In genomic region chr11:843818-844692, GRCh38 we compare ENCODE assay signal across 8 cellular contexts. TPM values are rescaled to one million over a fixed set of nuclear protein-coding genes. Genes with fewer than 3 reads are reported as not detected.
DNase-seq lines count a peak whose midpoint lies in the region; ATAC-seq, FAIRE-seq and TF ChIP-seq lines count a peak whose summit lies in the region.

No MANE protein-coding gene starts in this region.

- H3K9ac ChIP-seq in HepG2 (ENCODE audit: insufficient read depth, low read depth, low read length), result peak overlapping the region; percentile 92

- ATAC-seq in HepG2, result peak; percentile 62
- ATAC-seq in HG03135 (IDR thresholded peaks at IDR 0.05; ENCODE audit: unreplicated experiment), result no peak

- in situ Hi-C loops in HepG2 (cut with HindIII; ENCODE audit: extremely low pct_ligation_motif_present, low pct_unique_long_range_greater_than_20kb), result no loop called here

- H3K4me2 ChIP-seq in HepG2 (ENCODE audit: low read depth, low read length), result peak overlapping the region; percentile 85

- CTCF ChIA-PET in HepG2 (lab: Yijun Ruan, JAX; ENCODE audit: low intra/inter-chr PET ratio, low total read pairs), result no interaction called here

- H3K36me3 Mint-ChIP-seq in dendritic cell treated with granulocyte-macrophage colony-stimulating factor and Interleukin-4, amounts not matched to agents 40 ng/mL and 50 ng/mL, for 4 days (ENCODE audit: low read depth), result peaks cover 69% of the 10 kb centered on the region

- POLR2A ChIA-PET in HepG2 (lab: Yijun Ruan, JAX), result interaction anchor here (0.8 to 11.1 kb wide), 16 partner anchors 13 to 206 kb away, joined by 3 to 141 read pairs (median 4); partner anchors contain the start of genes CD151, CRACR2B, PNPLA2 and RPLP2

- DNase-seq in GM12865 (ENCODE audit: low read depth), result no peak
- DNase-seq in Peyer's patch, result peak; percentile 59 to 90 (median 77)
- peak; percentile 89 for DNase-seq in HepG2 (ENCODE audit: low spot score)
- peak; percentile 97 to 98 for DNase-seq in suprapubic skin (ENCODE audit: low spot score in 2 of 2)
- DNase-seq in NCI-H345 (lab: John Stamatoyannopoulos, UW), result no peak
- DNase-seq in GM10266 (ENCODE audit: extremely low spot score), result no peak

- peaks cover 27% of the 10 kb centered on the region for H3K79me2 ChIP-seq in HepG2 (ENCODE audit: insufficient read depth, low read length)

- peaks cover 10 to 65% (median 33%) of the 10 kb centered on the region in 4 donors for H3K4me1 ChIP-seq in Peyer's patch
- peaks cover 49% of the 10 kb centered on the region for H3K4me1 ChIP-seq in HepG2 (ENCODE audit: insufficient read depth, low read length)
- peaks cover 88% of the 10 kb centered on the region for H3K4me1 ChIP-seq in suprapubic skin

- H3K4me3 Mint-ChIP-seq in dendritic cell treated with granulocyte-macrophage colony-stimulating factor and Interleukin-4, amounts not matched to agents 40 ng/mL and 50 ng/mL, for 4 days, result peak overlapping the region; percentile 81

- no peak overlapping the region for H2AFZ ChIP-seq in HepG2 (ENCODE audit: low read length)

- peak overlapping the region; percentile 88 to 96 (median 92) for H3K27ac ChIP-seq in Peyer's patch
- peak overlapping the region; percentile 83 for H3K27ac ChIP-seq in HepG2 (ENCODE audit: extremely low read length, insufficient read depth, low read length)
- peak overlapping the region; percentile 97 for H3K27ac ChIP-seq in suprapubic skin

- WGBS in HepG2 (ENCODE audit: low lambda C conversion rate), result 2% methylated on average over 8 of the region's 25 CpGs
- 0% methylated on average over 4 of the region's 25 CpGs for WGBS in suprapubic skin

- H3K27me3 ChIP-seq in Peyer's patch, result peaks cover 0 to 5% of the 10 kb centered on the region in 2 donors
- H3K27me3 ChIP-seq in HepG2 (ENCODE audit: control insufficient read depth in 1 of 2, insufficient read depth in 2 of 2, low read length in 2 of 2), result no peaks in the 10 kb centered on the region
- peaks cover 3% of the 10 kb centered on the region for H3K27me3 ChIP-seq in suprapubic skin

- H3K27me3 Mint-ChIP-seq in dendritic cell treated with granulocyte-macrophage colony-stimulating factor and Interleukin-4, amounts not matched to agents 40 ng/mL and 50 ng/mL, for 4 days, result peaks cover 29% of the 10 kb centered on the region

- peaks cover 15% of the 10 kb centered on the region; the same call in 1 of the 2 replicates for H4K20me1 ChIP-seq in HepG2 (ENCODE audit: insufficient read depth, low read length)

- no peak for TF ChIP-seq RAD21 in HepG2 (CRISPR knock-in tag; IDR thresholded peaks at IDR 0.05)

- intact Hi-C loops in dendritic cell treated with granulocyte-macrophage colony-stimulating factor and Interleukin-4, amounts not matched to agents 40 ng/mL and 50 ng/mL, for 4 days (cut with micrococcal nuclease), result loop anchor here (5.0 kb wide), 1 partner anchor 37 kb away; the partner anchor contains the start of genes PIDD1 and RPLP2
- intact Hi-C loops in HepG2 (cut with micrococcal nuclease; ENCODE audit: unreplicated experiment), result loop anchor here (5.0 kb wide), 1 partner anchor 37 kb away; the partner anchor contains the start of genes PIDD1 and RPLP2

- TF ChIP-seq POLR2A in Peyer's patch (IDR thresholded peaks at IDR 0.05) (no peak), HepG2 (IDR thresholded peaks at IDR 0.05; ENCODE audit: insufficient read depth in 1 of 2, low read depth in 2 of 2, low read length in 2 of 2) (peak in 1 of 2 experiments; percentile 39; a peak in 1 of 4 replicates), suprapubic skin (IDR thresholded peaks at IDR 0.05) (peak in 1 of 2 donors; percentile 60)

- H3K36me3 ChIP-seq in Peyer's patch, result peaks cover 0 to 14% (median 0%) of the 10 kb centered on the region in 3 donors
- peaks cover 4 to 17% of the 10 kb centered on the region in 2 experiments for H3K36me3 ChIP-seq in HepG2 (replicated peaks in 1 of 2; ENCODE audit: control insufficient read depth in 1 of 2, insufficient read depth in 2 of 2, low read length in 2 of 2)
- H3K36me3 ChIP-seq in suprapubic skin, result peaks cover 14% of the 10 kb centered on the region

- no peaks in the 10 kb centered on the region for H3K9me3 Mint-ChIP-seq in dendritic cell treated with granulocyte-macrophage colony-stimulating factor and Interleukin-4, amounts not matched to agents 40 ng/mL and 50 ng/mL, for 4 days

- no TSS peak for BruUV-seq in HepG2 (replicated peaks; lab: Mats Ljungman, UMichigan)

- TF ChIP-seq EP300 in HepG2 (IDR thresholded peaks at IDR 0.05; ENCODE audit: low read depth in 2 of 2, low read length in 2 of 2), result peak in 1 of 2 experiments; percentile 42; a peak in 1 of 4 replicates
- peak; percentile 41; the same call in 1 of the 2 replicates for TF ChIP-seq EP300 in HepG2 (CRISPR knock-in tag; IDR thresholded peaks at IDR 0.05; ENCODE audit: borderline replicate concordance)
- TF ChIP-seq EP300 in suprapubic skin (IDR thresholded peaks at IDR 0.05), result no peak

- H3K27ac Mint-ChIP-seq in dendritic cell treated with granulocyte-macrophage colony-stimulating factor and Interleukin-4, amounts not matched to agents 40 ng/mL and 50 ng/mL, for 4 days, result peak overlapping the region; percentile 93

- H3K9me3 ChIP-seq in Peyer's patch (no peaks in the 10 kb centered on the region), HepG2 (ENCODE audit: low read length) (no peaks in the 10 kb centered on the region), suprapubic skin (no peaks in the 10 kb centered on the region)

- TF ChIP-seq CTCF in GM12865 (IDR thresholded peaks at IDR 0.05; ENCODE audit: insufficient read depth, low read depth, low read length, missing control alignments), result no peak
- no peak for TF ChIP-seq CTCF in Peyer's patch (IDR thresholded peaks at IDR 0.05)
- peak; percentile 35 for TF ChIP-seq CTCF in HepG2 (CRISPR knock-in tag; IDR thresholded peaks at IDR 0.05)
- TF ChIP-seq CTCF in suprapubic skin (IDR thresholded peaks at IDR 0.05), result no peak
- TF ChIP-seq CTCF in GM10266 (IDR thresholded peaks at IDR 0.05; ENCODE audit: control insufficient read depth, insufficient read depth, low read depth, missing control alignments), result no peak

- H3K4me1 Mint-ChIP-seq in dendritic cell treated with granulocyte-macrophage colony-stimulating factor and Interleukin-4, amounts not matched to agents 40 ng/mL and 50 ng/mL, for 4 days (ENCODE audit: low read depth), result peaks cover 69% of the 10 kb centered on the region

- H3K4me3 ChIP-seq in GM12865 (ENCODE audit: low read depth, low read length) (peak overlapping the region; percentile 98; the same call in 1 of the 2 replicates), Peyer's patch (peak overlapping the region; percentile 72 to 99 (median 94)), HepG2 (replicated peaks in 1 of 3; ENCODE audit: insufficient read depth in 1 of 3, low read depth in 2 of 3, low read length in 3 of 3) (peak overlapping the region; percentile 97 to 100 (median 98); a peak in 5 of 6 replicates), suprapubic skin (peak overlapping the region; percentile 87)

- peak; percentile 73 for FAIRE-seq in HepG2 (lab: Jason Lieb, UNC)

RNA-seq across cellular contexts. Expression of gene TSPAN4, which starts 1.4 kb away (rescaled TPM):
- total RNA-seq in Peyer's patch (10 to 100 TPM; 20.0 to 52.1 (median 38.4) TPM), HepG2 (2016; rRNA removed; fragmentation: Illumina TruSeq; extraction: Trizol) (13.2 and 31.7 TPM in 2 replicates), suprapubic skin (10 to 100 TPM; 47.1 to 78.9 (median 59.7) TPM)
- total RNA-seq in HepG2 (2016; cell fraction: cytosol; rRNA removed; fragmentation: Illumina TruSeq; extraction: Trizol; ENCODE audit: low read depth), result 8.9 and 10.0 TPM in 2 replicates
- total RNA-seq in HepG2 (2016; cell fraction: insoluble cytoplasmic fraction; rRNA removed; fragmentation: Illumina TruSeq; extraction: Trizol), result 12.0 and 31.8 TPM in 2 replicates
- 11.0 and 13.5 TPM in 2 replicates for total RNA-seq in HepG2 (2016; cell fraction: membrane; rRNA removed; fragmentation: Illumina TruSeq; extraction: Trizol)
- 26.1 and 32.6 TPM in 2 replicates for total RNA-seq in HepG2 (2016; cell fraction: nucleus; rRNA removed; fragmentation: Illumina TruSeq; extraction: Trizol)
- 68.3 and 88.5 TPM in 2 replicates for polyA plus RNA-seq in HepG2 (2011; rRNA removed)
- polyA plus RNA-seq in HepG2 (2011; cell fraction: cytosol; rRNA removed), result 60.2 and 113 TPM in 2 replicates
- 232 and 327 TPM in 2 replicates for polyA plus RNA-seq in HepG2 (2011; cell fraction: nucleus; rRNA removed)
- polyA plus RNA-seq in HepG2 (2012), result 22.7 and 28.5 TPM in 2 replicates
- 10.4 TPM in 2 replicates for polyA plus RNA-seq in HepG2 (2016; cell fraction: cytosol; fragmentation: Illumina TruSeq; extraction: Trizol; ENCODE audit: low read depth)
- polyA plus RNA-seq in HepG2 (2016; cell fraction: insoluble cytoplasmic fraction; fragmentation: Illumina TruSeq; extraction: Trizol; ENCODE audit: low read depth), result 11.8 and 12.7 TPM in 2 replicates
- 8.5 and 12.0 TPM in 2 replicates for polyA plus RNA-seq in HepG2 (2016; cell fraction: membrane; fragmentation: Illumina TruSeq; extraction: Trizol; ENCODE audit: low read depth)
- 59.4 and 62.8 TPM in 2 replicates for polyA plus RNA-seq in HepG2 (2016; cell fraction: nucleus; fragmentation: Illumina TruSeq; extraction: Trizol; ENCODE audit: insufficient read depth, low read depth)
- polyA minus RNA-seq in HepG2 (2011; rRNA and poly(A)+ RNA removed; ENCODE audit: low replicate concordance), result 59.6 and 124 TPM in 2 replicates
- 24.9 and 25.9 TPM in 2 replicates for polyA minus RNA-seq in HepG2 (2011; cell fraction: cytosol; rRNA and poly(A)+ RNA removed)
- 16.4 and 16.9 TPM in 2 replicates for polyA minus RNA-seq in HepG2 (2011; cell fraction: nucleus; rRNA and poly(A)+ RNA removed)

RNA-seq across cellular contexts. Expression of gene POLR2L, which starts 1.7 kb away (rescaled TPM):
- total RNA-seq in Peyer's patch (10 to 100 TPM; 37.8 to 67.1 (median 44.8) TPM), HepG2 (2016; rRNA removed; fragmentation: Illumina TruSeq; extraction: Trizol) (114 and 146 TPM in 2 replicates), suprapubic skin (10 to 100 TPM; 31.1 to 76.4 (median 56.4) TPM)
- 37.0 and 48.5 TPM in 2 replicates for total RNA-seq in HepG2 (2016; cell fraction: cytosol; rRNA removed; fragmentation: Illumina TruSeq; extraction: Trizol; ENCODE audit: low read depth)
- total RNA-seq in HepG2 (2016; cell fraction: insoluble cytoplasmic fraction; rRNA removed; fragmentation: Illumina TruSeq; extraction: Trizol), result 113 and 136 TPM in 2 replicates
- 68.6 and 79.8 TPM in 2 replicates for total RNA-seq in HepG2 (2016; cell fraction: membrane; rRNA removed; fragmentation: Illumina TruSeq; extraction: Trizol)
- 34.9 and 39.5 TPM in 2 replicates for total RNA-seq in HepG2 (2016; cell fraction: nucleus; rRNA removed; fragmentation: Illumina TruSeq; extraction: Trizol)
- polyA plus RNA-seq in HepG2 (2011; rRNA removed), result 104 and 115 TPM in 2 replicates
- 35.1 and 78.0 TPM in 2 replicates for polyA plus RNA-seq in HepG2 (2011; cell fraction: cytosol; rRNA removed)
- 44.7 and 47.4 TPM in 2 replicates for polyA plus RNA-seq in HepG2 (2011; cell fraction: nucleus; rRNA removed)
- 57.4 and 93.8 TPM in 2 replicates for polyA plus RNA-seq in HepG2 (2012)
- 58.6 and 89.5 TPM in 2 replicates for polyA plus RNA-seq in HepG2 (2016; cell fraction: cytosol; fragmentation: Illumina TruSeq; extraction: Trizol; ENCODE audit: low read depth)
- 221 and 225 TPM in 2 replicates for polyA plus RNA-seq in HepG2 (2016; cell fraction: insoluble cytoplasmic fraction; fragmentation: Illumina TruSeq; extraction: Trizol; ENCODE audit: low read depth)
- 90.2 and 102 TPM in 2 replicates for polyA plus RNA-seq in HepG2 (2016; cell fraction: membrane; fragmentation: Illumina TruSeq; extraction: Trizol; ENCODE audit: low read depth)
- 84.0 and 90.2 TPM in 2 replicates for polyA plus RNA-seq in HepG2 (2016; cell fraction: nucleus; fragmentation: Illumina TruSeq; extraction: Trizol; ENCODE audit: insufficient read depth, low read depth)
- polyA minus RNA-seq in HepG2 (2011; rRNA and poly(A)+ RNA removed; ENCODE audit: low replicate concordance), result 129 and 143 TPM in 2 replicates
- 35.6 and 37.0 TPM in 2 replicates for polyA minus RNA-seq in HepG2 (2011; cell fraction: cytosol; rRNA and poly(A)+ RNA removed)
- 27.3 and 33.1 TPM in 2 replicates for polyA minus RNA-seq in HepG2 (2011; cell fraction: nucleus; rRNA and poly(A)+ RNA removed)

RNA-seq across cellular contexts. Expression of gene CD151, which starts 11.3 kb away (rescaled TPM):
- total RNA-seq in Peyer's patch (100 to 1,000 TPM; 102 to 277 (median 237) TPM), HepG2 (2016; rRNA removed; fragmentation: Illumina TruSeq; extraction: Trizol) (54.0 and 125 TPM in 2 replicates), suprapubic skin (100 to 1,000 TPM; 108 to 162 (median 150) TPM)
- total RNA-seq in HepG2 (2016; cell fraction: cytosol; rRNA removed; fragmentation: Illumina TruSeq; extraction: Trizol; ENCODE audit: low read depth), result 31.5 and 37.4 TPM in 2 replicates
- total RNA-seq in HepG2 (2016; cell fraction: insoluble cytoplasmic fraction; rRNA removed; fragmentation: Illumina TruSeq; extraction: Trizol), result 60.0 and 126 TPM in 2 replicates
- total RNA-seq in HepG2 (2016; cell fraction: membrane; rRNA removed; fragmentation: Illumina TruSeq; extraction: Trizol), result 34.7 and 43.1 TPM in 2 replicates
- total RNA-seq in HepG2 (2016; cell fraction: nucleus; rRNA removed; fragmentation: Illumina TruSeq; extraction: Trizol), result 93.4 and 110 TPM in 2 replicates
- 197 and 287 TPM in 2 replicates for polyA plus RNA-seq in HepG2 (2011; rRNA removed)
- polyA plus RNA-seq in HepG2 (2011; cell fraction: cytosol; rRNA removed), result 200 and 252 TPM in 2 replicates
- polyA plus RNA-seq in HepG2 (2011; cell fraction: nucleus; rRNA removed), result 375 and 396 TPM in 2 replicates
- 93.8 and 141 TPM in 2 replicates for polyA plus RNA-seq in HepG2 (2012)
- 36.4 and 45.9 TPM in 2 replicates for polyA plus RNA-seq in HepG2 (2016; cell fraction: cytosol; fragmentation: Illumina TruSeq; extraction: Trizol; ENCODE audit: low read depth)
- 54.8 and 63.7 TPM in 2 replicates for polyA plus RNA-seq in HepG2 (2016; cell fraction: insoluble cytoplasmic fraction; fragmentation: Illumina TruSeq; extraction: Trizol; ENCODE audit: low read depth)
- 41.9 and 45.5 TPM in 2 replicates for polyA plus RNA-seq in HepG2 (2016; cell fraction: membrane; fragmentation: Illumina TruSeq; extraction: Trizol; ENCODE audit: low read depth)
- 208 and 218 TPM in 2 replicates for polyA plus RNA-seq in HepG2 (2016; cell fraction: nucleus; fragmentation: Illumina TruSeq; extraction: Trizol; ENCODE audit: insufficient read depth, low read depth)
- 312 and 492 TPM in 2 replicates for polyA minus RNA-seq in HepG2 (2011; rRNA and poly(A)+ RNA removed; ENCODE audit: low replicate concordance)
- polyA minus RNA-seq in HepG2 (2011; cell fraction: cytosol; rRNA and poly(A)+ RNA removed), result 90.0 and 90.8 TPM in 2 replicates
- polyA minus RNA-seq in HepG2 (2011; cell fraction: nucleus; rRNA and poly(A)+ RNA removed), result 60.9 and 80.8 TPM in 2 replicates

RNA-seq across cellular contexts. Expression of gene CRACR2B, which starts 16.3 kb away (rescaled TPM):
- 100 to 1,000 TPM in 3 of 4 donors, 10 to 100 TPM in 1; 44.0 to 175 (median 110) TPM for total RNA-seq in Peyer's patch
- 8.9 and 14.9 TPM in 2 replicates for total RNA-seq in HepG2 (2016; rRNA removed; fragmentation: Illumina TruSeq; extraction: Trizol)
- total RNA-seq in HepG2 (2016; cell fraction: cytosol; rRNA removed; fragmentation: Illumina TruSeq; extraction: Trizol; ENCODE audit: low read depth), result 5.5 and 5.9 TPM in 2 replicates
- 8.5 and 12.6 TPM in 2 replicates for total RNA-seq in HepG2 (2016; cell fraction: insoluble cytoplasmic fraction; rRNA removed; fragmentation: Illumina TruSeq; extraction: Trizol)
- total RNA-seq in HepG2 (2016; cell fraction: membrane; rRNA removed; fragmentation: Illumina TruSeq; extraction: Trizol), result 6.6 and 10.0 TPM in 2 replicates
- 10.8 and 16.7 TPM in 2 replicates for total RNA-seq in HepG2 (2016; cell fraction: nucleus; rRNA removed; fragmentation: Illumina TruSeq; extraction: Trizol)
- 21.0 and 27.7 TPM in 2 replicates for polyA plus RNA-seq in HepG2 (2011; rRNA removed)
- 9.8 and 16.5 TPM in 2 replicates for polyA plus RNA-seq in HepG2 (2011; cell fraction: cytosol; rRNA removed)
- polyA plus RNA-seq in HepG2 (2011; cell fraction: nucleus; rRNA removed), result 278 and 343 TPM in 2 replicates
- 10.5 and 14.8 TPM in 2 replicates for polyA plus RNA-seq in HepG2 (2012)
- 8.3 and 10.9 TPM in 2 replicates for polyA plus RNA-seq in HepG2 (2016; cell fraction: cytosol; fragmentation: Illumina TruSeq; extraction: Trizol; ENCODE audit: low read depth)
- 14.8 and 17.4 TPM in 2 replicates for polyA plus RNA-seq in HepG2 (2016; cell fraction: insoluble cytoplasmic fraction; fragmentation: Illumina TruSeq; extraction: Trizol; ENCODE audit: low read depth)
- polyA plus RNA-seq in HepG2 (2016; cell fraction: membrane; fragmentation: Illumina TruSeq; extraction: Trizol; ENCODE audit: low read depth), result 11.2 and 14.5 TPM in 2 replicates
- polyA plus RNA-seq in HepG2 (2016; cell fraction: nucleus; fragmentation: Illumina TruSeq; extraction: Trizol; ENCODE audit: insufficient read depth, low read depth), result 48.6 and 55.2 TPM in 2 replicates
- 3.4 and 13.9 TPM in 2 replicates for polyA minus RNA-seq in HepG2 (2011; rRNA and poly(A)+ RNA removed; ENCODE audit: low replicate concordance)
- 7.5 and 8.4 TPM in 2 replicates for polyA minus RNA-seq in HepG2 (2011; cell fraction: cytosol; rRNA and poly(A)+ RNA removed)
- polyA minus RNA-seq in HepG2 (2011; cell fraction: nucleus; rRNA and poly(A)+ RNA removed), result 22.7 and 23.2 TPM in 2 replicates
- total RNA-seq in suprapubic skin, result 10 to 100 TPM; 14.0 to 35.5 (median 29.6) TPM

RNA-seq across cellular contexts. Expression of gene PNPLA2, which starts 25.3 kb away (rescaled TPM):
- total RNA-seq in Peyer's patch (100 to 1,000 TPM in 3 of 4 donors, 10 to 100 TPM in 1; 71.8 to 254 (median 163) TPM), HepG2 (2016; rRNA removed; fragmentation: Illumina TruSeq; extraction: Trizol) (4.8 and 10.5 TPM in 2 replicates), suprapubic skin (100 to 1,000 TPM in 1 of 4 donors, 10 to 100 TPM in 3; 74.9 to 117 (median 85.9) TPM)
- 3.8 and 4.1 TPM in 2 replicates for total RNA-seq in HepG2 (2016; cell fraction: cytosol; rRNA removed; fragmentation: Illumina TruSeq; extraction: Trizol; ENCODE audit: low read depth)
- total RNA-seq in HepG2 (2016; cell fraction: insoluble cytoplasmic fraction; rRNA removed; fragmentation: Illumina TruSeq; extraction: Trizol), result 4.0 and 11.4 TPM in 2 replicates
- 4.4 and 5.4 TPM in 2 replicates for total RNA-seq in HepG2 (2016; cell fraction: membrane; rRNA removed; fragmentation: Illumina TruSeq; extraction: Trizol)
- 17.2 and 23.5 TPM in 2 replicates for total RNA-seq in HepG2 (2016; cell fraction: nucleus; rRNA removed; fragmentation: Illumina TruSeq; extraction: Trizol)
- 43.2 and 58.1 TPM in 2 replicates for polyA plus RNA-seq in HepG2 (2011; rRNA removed)
- 7.3 and 12.8 TPM in 2 replicates for polyA plus RNA-seq in HepG2 (2011; cell fraction: cytosol; rRNA removed)
- polyA plus RNA-seq in HepG2 (2011; cell fraction: nucleus; rRNA removed), result 830 and 954 TPM in 2 replicates
- 70.1 and 82.8 TPM in 2 replicates for polyA plus RNA-seq in HepG2 (2012)
- polyA plus RNA-seq in HepG2 (2016; cell fraction: cytosol; fragmentation: Illumina TruSeq; extraction: Trizol; ENCODE audit: low read depth), result 4.8 and 6.6 TPM in 2 replicates
- polyA plus RNA-seq in HepG2 (2016; cell fraction: insoluble cytoplasmic fraction; fragmentation: Illumina TruSeq; extraction: Trizol; ENCODE audit: low read depth), result 14.6 and 20.2 TPM in 2 replicates
- 7.5 and 10.2 TPM in 2 replicates for polyA plus RNA-seq in HepG2 (2016; cell fraction: membrane; fragmentation: Illumina TruSeq; extraction: Trizol; ENCODE audit: low read depth)
- 77.9 and 79.1 TPM in 2 replicates for polyA plus RNA-seq in HepG2 (2016; cell fraction: nucleus; fragmentation: Illumina TruSeq; extraction: Trizol; ENCODE audit: insufficient read depth, low read depth)
- polyA minus RNA-seq in HepG2 (2011; rRNA and poly(A)+ RNA removed; ENCODE audit: low replicate concordance), result 60.4 and 150 TPM in 2 replicates
- polyA minus RNA-seq in HepG2 (2011; cell fraction: cytosol; rRNA and poly(A)+ RNA removed), result 24.0 and 31.5 TPM in 2 replicates
- polyA minus RNA-seq in HepG2 (2011; cell fraction: nucleus; rRNA and poly(A)+ RNA removed), result 135 and 151 TPM in 2 replicates

Comparison
In these comparisons a context has a peak if more than half of its experiments do, and no peak if none do; other contexts are left out.
1. DNase-seq: peak in Peyer's patch (3 of 3), HepG2 (single experiment) and suprapubic skin (2 of 2); none in GM12865 (single experiment), NCI-H345 (single experiment) and GM10266 (single experiment).
2. Peak in every context shown above with its lines, with median percentiles within 50 percentile points of each other: H3K4me3 ChIP-seq and H3K27ac ChIP-seq.